Comparison of ENCODE assay signal across 8 cellular contexts in the genomic region with DNA sequence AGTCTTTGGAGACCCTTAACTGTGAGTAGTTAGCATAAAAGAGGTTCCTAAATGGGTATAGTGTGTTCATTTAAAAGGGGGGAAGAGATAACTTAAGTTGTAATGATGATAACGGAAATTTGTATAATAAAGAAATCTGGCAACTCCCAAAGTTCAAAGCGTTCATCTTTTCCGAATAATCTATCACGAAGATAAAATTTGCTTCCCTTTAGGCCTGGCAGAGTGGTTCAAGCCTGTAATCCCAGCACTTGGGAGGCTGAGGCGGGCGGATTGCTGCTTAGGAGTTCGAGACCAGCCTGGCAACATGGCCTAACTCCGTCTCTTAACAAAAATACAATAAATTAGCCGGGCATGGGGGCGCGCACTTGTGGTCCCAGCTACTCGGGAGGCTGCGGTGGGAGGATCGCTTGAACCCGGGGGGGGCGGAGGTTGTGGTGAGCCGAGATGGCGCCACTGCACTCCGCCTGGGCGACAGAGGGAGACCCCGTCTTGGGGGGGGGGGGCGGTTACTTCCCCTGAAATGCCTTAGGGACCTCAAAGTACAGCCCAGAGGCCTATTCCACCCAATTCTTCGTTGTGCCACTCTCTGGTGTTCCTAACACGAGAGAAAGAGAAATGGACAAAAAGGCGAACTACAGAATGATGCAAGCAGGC. TPM values are rescaled to one million over a fixed set of nuclear protein-coding genes. Genes with fewer than 3 reads are reported as not detected.
DNase-seq lines count a peak whose midpoint lies in the region; ATAC-seq, FAIRE-seq and TF ChIP-seq lines count a peak whose summit lies in the region.

No MANE protein-coding gene starts in this region.

- no peak for FAIRE-seq in bronchial epithelial cell (lab: Jason Lieb, UNC)

- peak; percentile 3 for ATAC-seq in GM21723 (IDR thresholded peaks at IDR 0.05; ENCODE audit: unreplicated experiment)

- intact Hi-C loops in lower leg skin (cut with DNase I; ENCODE audit: low total_unique reads) = no loop called here

- no peak for TF ChIP-seq CTCF in bronchial epithelial cell (IDR thresholded peaks at IDR 0.05; ENCODE audit: insufficient read depth, low read length, severe bottlenecking)
- no peak for TF ChIP-seq CTCF in lower leg skin (IDR thresholded peaks at IDR 0.05)

- TF ChIP-seq POLR2A in lower leg skin (IDR thresholded peaks at IDR 0.05) = no peak

- H3K4me3 ChIP-seq in bronchial epithelial cell (ENCODE audit: low read depth, low read length) (peak overlapping the region; percentile 45), lower leg skin (ENCODE audit: low read depth, poor library complexity, severe bottlenecking) (peak overlapping the region; percentile 88)

- H3K36me3 ChIP-seq in bronchial epithelial cell (ENCODE audit: control insufficient read depth, insufficient read depth, low read length) = peaks cover 2% of the 10 kb centered on the region

- DNase-seq in T-helper 9 cell (peak; percentile 21), bronchial epithelial cell (ENCODE audit: low read depth) (no peak), lower leg skin (ENCODE audit: low spot score in 2 of 2) (peak; percentile 28 to 86), medulla oblongata (ENCODE audit: extremely low spot score) (no peak), NCI-H2196 (lab: John Stamatoyannopoulos, UW; ENCODE audit: unreplicated experiment) (no peak), NCI-H128 (lab: John Stamatoyannopoulos, UW; ENCODE audit: unreplicated experiment) (no peak)
- DNase-seq in stimulated activated CD8-positive, alpha-beta memory T cell treated with anti-CD3 and anti-CD28 coated beads, Interleukin-15, amount 100 ng/mL, for 4 hours (ENCODE audit: low read depth in 2 of 2) = peak; percentile 2 to 17

- H3K27me3 ChIP-seq in bronchial epithelial cell (ENCODE audit: control insufficient read depth, insufficient read depth, low read length) = no peaks in the 10 kb centered on the region

- WGBS in lower leg skin, 2 donors = 26 to 27% methylated on average over 24 to 25 of the region's 25 CpGs

RNA-seq across cellular contexts. Expression of gene N4BP2L2, which starts 0.9 kb away (rescaled TPM):
- total RNA-seq in bronchial epithelial cell (76.6 and 99.6 TPM in 2 replicates), lower leg skin (100 to 1,000 TPM in 3 of 4 donors, 10 to 100 TPM in 1; 96.6 to 154 (median 131) TPM)

RNA-seq across cellular contexts. Expression of gene PDS5B, which starts 48.5 kb away (rescaled TPM):
- total RNA-seq in bronchial epithelial cell (8.6 and 8.7 TPM in 2 replicates), lower leg skin (10 to 100 TPM; 18.5 to 25.4 (median 23.4) TPM)

Comparison
In these comparisons a context has a peak if more than half of its experiments do, and no peak if none do; other contexts are left out.
1. DNase-seq: peak in T-helper 9 cell (single experiment), lower leg skin (2 of 2) and stimulated activated CD8-positive, alpha-beta memory T cell treated with anti-CD3 and anti-CD28 coated beads, Interleukin-15, amount 100 ng/mL, for 4 hours (2 of 2); none in bronchial epithelial cell (single experiment), medulla oblongata (single experiment), NCI-H2196 (single experiment) and NCI-H128 (single experiment).